Comparison of ENCODE assay signal across 30 cellular contexts in the genomic region with DNA sequence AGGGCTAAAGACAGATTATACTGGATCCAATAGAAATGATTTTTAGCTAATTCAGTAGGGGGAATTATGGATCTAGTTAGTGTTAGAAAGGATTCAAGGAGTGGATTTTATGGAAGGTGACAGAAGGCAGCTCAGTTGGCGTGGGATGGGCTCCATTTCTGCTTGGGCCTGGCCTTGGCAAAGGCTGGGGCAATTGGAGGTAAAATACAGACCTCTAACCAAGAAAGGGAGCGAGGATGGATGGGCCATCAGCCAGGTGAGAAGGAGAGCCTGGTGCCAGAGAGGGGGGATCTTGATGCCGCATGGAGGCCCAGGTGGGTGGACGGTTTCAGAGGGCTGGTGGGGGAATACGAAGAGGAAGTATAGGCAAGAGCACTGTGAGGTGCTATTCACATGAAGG.
"Had no signal": no experiment of that assay in that cellular context is flagged by ENCODE, and none has a peak within 500 bp of the region (broad histone marks: within the 10 kb centered on the region; RNA-seq: fewer than 3 reads in every experiment).

No MANE protein-coding gene starts in this region.

- DNase-seq: activated B cell treated with CpG ODN at 0.5 μM for 24 hours; activated CD4-positive, alpha-beta T cell treated with anti-CD3 and anti-CD28 coated beads for 48 hours; activated CD4-positive, alpha-beta T cell treated with anti-CD3 and anti-CD28 coated beads, Interleukin-2, amount 50 U/mL, for 1 hour; activated CD4-positive, alpha-beta T cell treated with anti-CD3 and anti-CD28 coated beads, Interleukin-2, amount 50 U/mL, for 48 hours; activated CD8-positive, alpha-beta memory T cell treated with anti-CD3 and anti-CD28 coated beads, Interleukin-2, amount 10 ng/mL, durations not matched to agents 7 days and 5 days; activated CD8-positive, alpha-beta memory T cell treated with anti-CD3 and anti-CD28 coated beads, Interleukin-2, amount 50 U/mL, for 4 hours; activated CD8-positive, alpha-beta T cell treated with anti-CD3 and anti-CD28 coated beads, Interleukin-2, amount 10 ng/mL, durations not matched to agents 7 days and 5 days; activated gamma-delta T cell; activated naive CD4-positive, alpha-beta T cell; activated naive CD4-positive, alpha-beta T cell treated with anti-CD3 and anti-CD28 coated beads, Interleukin-2, amount 10 ng/mL, durations not matched to agents 7 days and 5 days; activated naive CD8-positive, alpha-beta T cell treated with anti-CD3 and anti-CD28 coated beads, Interleukin-2, amount 10 ng/mL, durations not matched to agents 7 days and 5 days; activated T-cell treated with anti-CD3 and anti-CD28 coated beads, Interleukin-2, amount 50 U/mL, for 1 hour; activated T-cell treated with anti-CD3 and anti-CD28 coated beads, Interleukin-2, amount 50 U/mL, for 48 hours; amniotic stem cell; anterior cingulate cortex; brain microvascular endothelial cell; colonic mucosa; effector CD8-positive, alpha-beta T cell; foreskin fibroblast; head of caudate nucleus; T-cell; T1000; WERI-Rb-1 had no signal

- H3K4me3 ChIP-seq: colonic mucosa had no signal

- H3K36me3 Mint-ChIP-seq: activated CD8-positive, alpha-beta memory T cell treated with anti-CD3 and anti-CD28 coated beads, Interleukin-2, amount 10 ng/mL, durations not matched to agents 7 days and 5 days; activated naive CD4-positive, alpha-beta T cell treated with anti-CD3 and anti-CD28 coated beads, Interleukin-2, amount 10 ng/mL, durations not matched to agents 7 days and 5 days; activated naive CD4-positive, alpha-beta T cell treated with anti-CD3 and anti-CD28 coated beads, Interleukin-2, amount 50 U/mL, for 72 hours; activated naive CD8-positive, alpha-beta T cell treated with anti-CD3 and anti-CD28 coated beads, Interleukin-2, amount 10 ng/mL, durations not matched to agents 7 days and 5 days; T-cell had no signal

- H3K9me3 Mint-ChIP-seq: activated B cell treated with CpG ODN at 0.5 μM for 24 hours; activated naive CD4-positive, alpha-beta T cell treated with anti-CD3 and anti-CD28 coated beads, Interleukin-2, amount 10 ng/mL, durations not matched to agents 7 days and 5 days; activated naive CD4-positive, alpha-beta T cell treated with anti-CD3 and anti-CD28 coated beads, Interleukin-2, amount 50 U/mL, for 72 hours; activated naive CD8-positive, alpha-beta T cell treated with anti-CD3 and anti-CD28 coated beads, Interleukin-2, amount 10 ng/mL, durations not matched to agents 7 days and 5 days; activated T-helper 1 cell treated with anti-CD3 and anti-CD28 coated beads, Interleukin-12 subunit alpha, Interleukin-12 subunit beta, Interleukin-2, Interleukin-4 antibody, amounts not matched to agents 30 ng/mL and 10 ng/mL and 1 ng/mL, durations not matched to agents 14 hours and 24 hours and 36 hours; central memory CD8-positive, alpha-beta T cell; T-cell; T-helper 1 cell treated with Interleukin-12 subunit alpha and Interleukin-12 subunit beta and Interleukin-4 antibody, amounts not matched to agents 30 μg/mL and 1 μg/mL, for 36 hours; T-helper 2 cell treated with Interferon-gamma antibody and Interleukin-4, amounts not matched to agents 5 μg/mL and 100 μg/mL, for 36 hours had no signal

- H3K27me3 ChIP-seq: brain microvascular endothelial cell, colonic mucosa had no signal

- H3K27ac Mint-ChIP-seq: activated B cell treated with CpG ODN at 0.5 μM for 24 hours; activated CD8-positive, alpha-beta memory T cell treated with anti-CD3 and anti-CD28 coated beads, Interleukin-2, amount 10 ng/mL, durations not matched to agents 7 days and 5 days; activated CD8-positive, alpha-beta T cell treated with anti-CD3 and anti-CD28 coated beads, Interleukin-2, amount 10 ng/mL, durations not matched to agents 7 days and 5 days; activated naive CD4-positive, alpha-beta T cell treated with anti-CD3 and anti-CD28 coated beads, Interleukin-2, amount 10 ng/mL, durations not matched to agents 7 days and 5 days; activated naive CD4-positive, alpha-beta T cell treated with anti-CD3 and anti-CD28 coated beads, Interleukin-2, amount 50 U/mL, for 72 hours; activated naive CD8-positive, alpha-beta T cell treated with anti-CD3 and anti-CD28 coated beads, Interleukin-2, amount 10 ng/mL, durations not matched to agents 7 days and 5 days; activated T-helper 1 cell treated with anti-CD3 and anti-CD28 coated beads, Interleukin-12 subunit alpha, Interleukin-12 subunit beta, Interleukin-2, Interleukin-4 antibody, amounts not matched to agents 30 ng/mL and 10 ng/mL and 1 ng/mL, durations not matched to agents 14 hours and 24 hours and 36 hours; T-cell; T-helper 1 cell treated with Interleukin-12 subunit alpha and Interleukin-12 subunit beta and Interleukin-4 antibody, amounts not matched to agents 30 μg/mL and 1 μg/mL, for 36 hours; T-helper 2 cell treated with Interferon-gamma antibody and Interleukin-4, amounts not matched to agents 5 μg/mL and 100 μg/mL, for 36 hours had no signal

- H3K4me1 ChIP-seq: colonic mucosa had no signal

- H3K4me3 Mint-ChIP-seq: activated B cell treated with CpG ODN at 0.5 μM for 24 hours; activated CD8-positive, alpha-beta memory T cell treated with anti-CD3 and anti-CD28 coated beads, Interleukin-2, amount 10 ng/mL, durations not matched to agents 7 days and 5 days; activated CD8-positive, alpha-beta T cell treated with anti-CD3 and anti-CD28 coated beads, Interleukin-2, amount 10 ng/mL, durations not matched to agents 7 days and 5 days; activated naive CD4-positive, alpha-beta T cell treated with anti-CD3 and anti-CD28 coated beads, Interleukin-2, amount 10 ng/mL, durations not matched to agents 7 days and 5 days; activated naive CD8-positive, alpha-beta T cell treated with anti-CD3 and anti-CD28 coated beads, Interleukin-2, amount 10 ng/mL, durations not matched to agents 7 days and 5 days; activated T-helper 1 cell treated with anti-CD3 and anti-CD28 coated beads, Interleukin-12 subunit alpha, Interleukin-12 subunit beta, Interleukin-2, Interleukin-4 antibody, amounts not matched to agents 30 ng/mL and 10 ng/mL and 1 ng/mL, durations not matched to agents 14 hours and 24 hours and 36 hours; central memory CD8-positive, alpha-beta T cell; T-cell; T-helper 1 cell treated with Interleukin-12 subunit alpha and Interleukin-12 subunit beta and Interleukin-4 antibody, amounts not matched to agents 30 μg/mL and 1 μg/mL, for 36 hours; T-helper 2 cell treated with Interferon-gamma antibody and Interleukin-4, amounts not matched to agents 5 μg/mL and 100 μg/mL, for 36 hours had no signal

- H3K9me3 ChIP-seq: colonic mucosa had no signal

- ATAC-seq: activated CD4-positive, CD25-positive, alpha-beta regulatory T cell treated with anti-CD3 and anti-CD28 coated beads, Interleukin-2, amount 50 U/mL, for 24 hours; activated CD8-positive, alpha-beta memory T cell treated with anti-CD3 and anti-CD28 coated beads, Interleukin-2, amount 10 ng/mL, durations not matched to agents 7 days and 5 days; activated CD8-positive, alpha-beta T cell treated with anti-CD3 and anti-CD28 coated beads, Interleukin-2, amount 10 ng/mL, durations not matched to agents 7 days and 5 days; activated naive CD4-positive, alpha-beta T cell treated with anti-CD3 and anti-CD28 coated beads, Interleukin-2, amount 50 U/mL, for 72 hours; esophagus mucosa; T-cell had no signal

- H3K27ac ChIP-seq: brain microvascular endothelial cell, colonic mucosa, WERI-Rb-1 had no signal

- H3K36me3 ChIP-seq: brain microvascular endothelial cell, colonic mucosa, WERI-Rb-1 had no signal
